In the genomic region with DNA sequence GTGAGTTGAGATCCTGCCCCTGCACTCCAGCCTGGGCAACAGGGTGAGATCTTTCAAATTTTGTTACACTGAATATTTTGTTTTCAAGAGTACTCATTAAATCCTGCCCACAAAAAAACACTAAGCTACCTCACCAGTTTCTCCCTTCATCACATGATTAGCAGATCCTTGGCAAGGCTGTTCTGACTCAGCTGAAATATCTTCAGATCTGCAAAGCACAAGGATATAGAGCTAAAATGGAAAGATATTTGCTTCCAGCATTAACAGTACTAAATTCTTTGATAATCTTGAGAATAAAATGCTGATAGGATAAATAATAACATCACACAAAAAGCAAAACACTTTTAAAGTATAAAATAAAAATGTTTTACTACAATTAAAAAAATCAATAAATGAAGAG, we compare ENCODE assay signal across 1 cellular context.
TF ChIP-seq lines count a peak whose summit lies in the region.

No MANE protein-coding gene starts in this region.

TF ChIP-seq in GM23338, 12 proteins besides CTCF, POLR2A, EP300 and RAD21 (continued from another document):
- TF ChIP-seq, protein P1, sequence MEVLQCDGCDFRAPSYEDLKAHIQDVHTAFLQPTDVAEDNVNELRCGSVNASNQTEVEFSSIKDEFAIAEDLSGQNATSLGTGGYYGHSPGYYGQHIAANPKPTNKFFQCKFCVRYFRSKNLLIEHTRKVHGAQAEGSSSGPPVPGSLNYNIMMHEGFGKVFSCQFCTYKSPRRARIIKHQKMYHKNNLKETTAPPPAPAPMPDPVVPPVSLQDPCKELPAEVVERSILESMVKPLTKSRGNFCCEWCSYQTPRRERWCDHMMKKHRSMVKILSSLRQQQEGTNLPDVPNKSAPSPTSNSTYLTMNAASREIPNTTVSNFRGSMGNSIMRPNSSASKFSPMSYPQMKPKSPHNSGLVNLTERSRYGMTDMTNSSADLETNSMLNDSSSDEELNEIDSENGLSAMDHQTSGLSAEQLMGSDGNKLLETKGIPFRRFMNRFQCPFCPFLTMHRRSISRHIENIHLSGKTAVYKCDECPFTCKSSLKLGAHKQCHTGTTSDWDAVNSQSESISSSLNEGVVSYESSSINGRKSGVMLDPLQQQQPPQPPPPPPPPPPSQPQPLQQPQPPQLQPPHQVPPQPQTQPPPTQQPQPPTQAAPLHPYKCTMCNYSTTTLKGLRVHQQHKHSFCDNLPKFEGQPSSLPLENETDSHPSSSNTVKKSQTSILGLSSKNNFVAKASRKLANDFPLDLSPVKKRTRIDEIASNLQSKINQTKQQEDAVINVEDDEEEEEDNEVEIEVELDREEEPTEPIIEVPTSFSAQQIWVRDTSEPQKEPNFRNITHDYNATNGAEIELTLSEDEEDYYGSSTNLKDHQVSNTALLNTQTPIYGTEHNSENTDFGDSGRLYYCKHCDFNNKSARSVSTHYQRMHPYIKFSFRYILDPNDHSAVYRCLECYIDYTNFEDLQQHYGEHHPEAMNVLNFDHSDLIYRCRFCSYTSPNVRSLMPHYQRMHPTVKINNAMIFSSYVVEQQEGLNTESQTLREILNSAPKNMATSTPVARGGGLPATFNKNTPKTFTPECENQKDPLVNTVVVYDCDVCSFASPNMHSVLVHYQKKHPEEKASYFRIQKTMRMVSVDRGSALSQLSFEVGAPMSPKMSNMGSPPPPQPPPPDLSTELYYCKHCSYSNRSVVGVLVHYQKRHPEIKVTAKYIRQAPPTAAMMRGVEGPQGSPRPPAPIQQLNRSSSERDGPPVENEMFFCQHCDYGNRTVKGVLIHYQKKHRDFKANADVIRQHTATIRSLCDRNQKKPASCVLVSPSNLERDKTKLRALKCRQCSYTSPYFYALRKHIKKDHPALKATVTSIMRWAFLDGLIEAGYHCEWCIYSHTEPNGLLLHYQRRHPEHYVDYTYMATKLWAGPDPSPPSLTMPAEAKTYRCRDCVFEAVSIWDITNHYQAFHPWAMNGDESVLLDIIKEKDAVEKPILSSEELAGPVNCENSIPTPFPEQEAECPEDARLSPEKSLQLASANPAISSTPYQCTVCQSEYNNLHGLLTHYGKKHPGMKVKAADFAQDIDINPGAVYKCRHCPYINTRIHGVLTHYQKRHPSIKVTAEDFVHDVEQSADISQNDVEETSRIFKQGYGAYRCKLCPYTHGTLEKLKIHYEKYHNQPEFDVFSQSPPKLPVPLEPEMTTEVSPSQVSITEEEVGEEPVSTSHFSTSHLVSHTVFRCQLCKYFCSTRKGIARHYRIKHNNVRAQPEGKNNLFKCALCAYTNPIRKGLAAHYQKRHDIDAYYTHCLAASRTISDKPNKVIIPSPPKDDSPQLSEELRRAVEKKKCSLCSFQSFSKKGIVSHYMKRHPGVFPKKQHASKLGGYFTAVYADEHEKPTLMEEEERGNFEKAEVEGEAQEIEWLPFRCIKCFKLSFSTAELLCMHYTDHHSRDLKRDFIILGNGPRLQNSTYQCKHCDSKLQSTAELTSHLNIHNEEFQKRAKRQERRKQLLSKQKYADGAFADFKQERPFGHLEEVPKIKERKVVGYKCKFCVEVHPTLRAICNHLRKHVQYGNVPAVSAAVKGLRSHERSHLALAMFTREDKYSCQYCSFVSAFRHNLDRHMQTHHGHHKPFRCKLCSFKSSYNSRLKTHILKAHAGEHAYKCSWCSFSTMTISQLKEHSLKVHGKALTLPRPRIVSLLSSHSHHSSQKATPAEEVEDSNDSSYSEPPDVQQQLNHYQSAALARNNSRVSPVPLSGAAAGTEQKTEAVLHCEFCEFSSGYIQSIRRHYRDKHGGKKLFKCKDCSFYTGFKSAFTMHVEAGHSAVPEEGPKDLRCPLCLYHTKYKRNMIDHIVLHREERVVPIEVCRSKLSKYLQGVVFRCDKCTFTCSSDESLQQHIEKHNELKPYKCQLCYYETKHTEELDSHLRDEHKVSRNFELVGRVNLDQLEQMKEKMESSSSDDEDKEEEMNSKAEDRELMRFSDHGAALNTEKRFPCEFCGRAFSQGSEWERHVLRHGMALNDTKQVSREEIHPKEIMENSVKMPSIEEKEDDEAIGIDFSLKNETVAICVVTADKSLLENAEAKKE (CRISPR knock-in tag; IDR thresholded peaks at IDR 0.05): no peak
